In genomic region chr2:196182439-196183171, GRCh38 we compare ENCODE assay signal across 9 cellular contexts. TPM values are rescaled to one million over a fixed set of nuclear protein-coding genes. Genes with fewer than 3 reads are reported as not detected.
DNase-seq lines count a peak whose midpoint lies in the region; ATAC-seq lines count a peak whose summit lies in the region.
"Had no signal": no experiment of that assay in that cellular context is flagged by ENCODE, and none has a peak within 500 bp of the region (broad histone marks: within the 10 kb centered on the region; RNA-seq: fewer than 3 reads in every experiment).

No MANE protein-coding gene starts in this region.

- H3K36me3 ChIP-seq in SK-N-MC (ENCODE audit: insufficient read depth, low read length) = no peaks in the 10 kb centered on the region

- no peaks in the 10 kb centered on the region for H3K9me3 ChIP-seq in SK-N-MC (ENCODE audit: low read depth, low read length)
- H3K9me3 ChIP-seq: A549 had no signal

- peak overlapping the region; percentile 95 for H3K27ac Mint-ChIP-seq in activated CD4-positive, alpha-beta T cell treated with anti-CD3 and anti-CD28 coated beads for 36 hours
- peak overlapping the region; percentile 91 for H3K27ac Mint-ChIP-seq in stimulated activated memory B cell treated with anti-CD40 and anti-IgM and Interleukin-4, amounts not matched to agents 10 μg/mL and 1 μg/mL and 100 μg/mL, for 72 hours

- POLR2A ChIA-PET in activated CD4-positive, alpha-beta T cell treated with anti-CD3 and anti-CD28 coated beads for 36 hours (lab: Charles Lee) = interaction anchor here (0.6 to 1.7 kb wide), 7 partner anchors 12 to 399 kb away, joined by 3 to 10 read pairs (median 4); partner anchors contain the start of gene STK17B

- peak overlapping the region; percentile 48 for H3K4me3 ChIP-seq in SK-N-MC
- H3K4me3 ChIP-seq: A549 had no signal

- peaks cover 74% of the 10 kb centered on the region for H3K4me1 Mint-ChIP-seq in activated CD4-positive, alpha-beta T cell treated with anti-CD3 and anti-CD28 coated beads for 36 hours
- H3K4me1 Mint-ChIP-seq in stimulated activated memory B cell treated with anti-CD40 and anti-IgM and Interleukin-4, amounts not matched to agents 10 μg/mL and 1 μg/mL and 100 μg/mL, for 72 hours = peaks cover 65% of the 10 kb centered on the region

- no peak overlapping the region for H3K9ac ChIP-seq in SK-N-MC (ENCODE audit: insufficient read length)

- CTCF ChIA-PET in activated CD4-positive, alpha-beta T cell treated with anti-CD3 and anti-CD28 coated beads for 36 hours (lab: Charles Lee) = interaction anchor here (0.6 to 2.3 kb wide), 12 partner anchors 11 to 620 kb away, joined by 3 to 11 read pairs (median 4); partner anchors contain the start of gene STK17B

- no peak for DNase-seq in activated CD4-positive, alpha-beta T cell treated with anti-CD3 and anti-CD28 coated beads for 36 hours
- no peak for DNase-seq in activated CD4-positive, alpha-beta T cell treated with anti-CD3 and anti-CD28 coated beads for 48 hours
- DNase-seq in SK-N-MC (ENCODE audit: low read depth, low spot score) (no peak), EL (no peak), foreskin melanocyte (no peak), MV-4-11 (lab: John Stamatoyannopoulos, UW) (no peak)

- H3K27me3 Mint-ChIP-seq in activated CD4-positive, alpha-beta T cell treated with anti-CD3 and anti-CD28 coated beads for 36 hours = no peaks in the 10 kb centered on the region
- H3K27me3 Mint-ChIP-seq in stimulated activated memory B cell treated with anti-CD40 and anti-IgM and Interleukin-4, amounts not matched to agents 10 μg/mL and 1 μg/mL and 100 μg/mL, for 72 hours = no peaks in the 10 kb centered on the region

- ATAC-seq in activated CD4-positive, alpha-beta T cell treated with anti-CD3 and anti-CD28 coated beads for 36 hours = peak; percentile 63
- ATAC-seq in HG02884 (IDR thresholded peaks at IDR 0.05; ENCODE audit: unreplicated experiment) = peak; percentile 80
- ATAC-seq in stimulated activated memory B cell treated with anti-CD40 and anti-IgM and Interleukin-4, amounts not matched to agents 10 μg/mL and 1 μg/mL and 100 μg/mL, for 72 hours = peak; percentile 84
- ATAC-seq: A549 had no signal

- no peaks in the 10 kb centered on the region for H3K9me3 Mint-ChIP-seq in activated CD4-positive, alpha-beta T cell treated with anti-CD3 and anti-CD28 coated beads for 36 hours (ENCODE audit: low read depth)
- peaks cover 4% of the 10 kb centered on the region for H3K9me3 Mint-ChIP-seq in stimulated activated memory B cell treated with anti-CD40 and anti-IgM and Interleukin-4, amounts not matched to agents 10 μg/mL and 1 μg/mL and 100 μg/mL, for 72 hours

- H3K27ac ChIP-seq in SK-N-MC = peak overlapping the region; percentile 92
- H3K27ac ChIP-seq: A549 had no signal

- intact Hi-C loops in activated CD4-positive, alpha-beta T cell treated with anti-CD3 and anti-CD28 coated beads for 36 hours (cut with DNase I, micrococcal nuclease) = loop anchor here in 1 of 2 experiments (1.0 to 2.0 kb wide), 2 partner anchors 13 to 18 kb away; no protein-coding TSS in a partner anchor

- peaks cover 2% of the 10 kb centered on the region for H3K36me3 Mint-ChIP-seq in activated CD4-positive, alpha-beta T cell treated with anti-CD3 and anti-CD28 coated beads for 36 hours (ENCODE audit: low read depth)
- no peaks in the 10 kb centered on the region for H3K36me3 Mint-ChIP-seq in stimulated activated memory B cell treated with anti-CD40 and anti-IgM and Interleukin-4, amounts not matched to agents 10 μg/mL and 1 μg/mL and 100 μg/mL, for 72 hours

- peak overlapping the region; percentile 53 for H3K4me3 Mint-ChIP-seq in activated CD4-positive, alpha-beta T cell treated with anti-CD3 and anti-CD28 coated beads for 36 hours
- peak overlapping the region; percentile 64 for H3K4me3 Mint-ChIP-seq in stimulated activated memory B cell treated with anti-CD40 and anti-IgM and Interleukin-4, amounts not matched to agents 10 μg/mL and 1 μg/mL and 100 μg/mL, for 72 hours

RNA-seq across cellular contexts. Expression of gene STK17B, which starts 11.2 kb away (rescaled TPM):
- 100 to 1,000 TPM; 159 to 178 TPM for total RNA-seq in activated CD4-positive, alpha-beta T cell treated with anti-CD3 and anti-CD28 coated beads for 36 hours
